ENCODE assay signal across 31 cellular contexts in the genomic region with DNA sequence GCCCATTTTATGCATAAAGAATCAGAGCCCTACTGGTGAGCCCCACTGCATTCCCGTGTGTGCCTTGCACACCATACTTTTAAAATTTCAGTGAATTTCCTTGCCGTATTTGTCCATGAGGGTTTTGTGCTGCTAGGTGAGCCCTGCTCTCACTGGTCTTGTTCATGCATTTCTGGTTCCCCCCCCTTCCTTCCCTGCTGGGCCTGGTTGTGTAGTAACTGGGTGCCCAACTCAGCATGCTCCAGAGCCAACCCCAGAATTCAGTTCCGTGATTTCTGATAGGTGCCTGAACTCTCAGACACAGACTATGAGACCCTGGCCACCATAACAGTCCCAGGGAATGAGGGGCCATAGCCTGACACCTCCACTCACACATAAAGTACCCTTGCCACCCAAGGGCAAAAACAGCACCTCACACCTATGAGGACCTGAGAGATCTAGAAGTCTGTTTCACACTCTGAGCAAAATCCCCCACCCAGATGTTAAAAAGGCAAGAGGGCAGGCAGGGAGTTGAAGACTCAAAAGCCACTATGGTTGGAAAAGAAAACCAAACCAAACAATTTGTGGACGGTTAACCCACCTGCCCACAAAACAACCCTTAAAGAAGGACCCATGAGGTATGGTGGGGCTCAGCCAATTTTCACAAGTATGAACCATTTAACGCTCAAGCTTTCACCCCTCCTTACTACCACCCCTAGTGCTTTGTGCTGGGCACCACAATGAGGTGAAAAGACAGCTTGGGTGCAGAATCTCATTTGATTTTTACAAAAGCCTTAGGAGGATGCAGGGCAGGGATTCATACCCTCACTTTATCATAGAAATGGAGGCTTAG. TPM values are rescaled to one million over a fixed set of nuclear protein-coding genes. Genes with fewer than 3 reads are reported as not detected.
DNase-seq lines count a peak whose midpoint lies in the region; ATAC-seq and TF ChIP-seq lines count a peak whose summit lies in the region.
"Had no signal": no experiment of that assay in that cellular context is flagged by ENCODE, and none has a peak within 500 bp of the region (broad histone marks: within the 10 kb centered on the region; RNA-seq: fewer than 3 reads in every experiment).

No MANE protein-coding gene starts in this region.

- H3K27ac ChIP-seq in CD8-positive, alpha-beta T cell (ENCODE audit: low read depth, low read length) = no peak overlapping the region
- H3K27ac ChIP-seq: breast epithelium, hepatocyte, Peyer's patch, tibial nerve had no signal

- no peaks in the 10 kb centered on the region for H3K27me3 ChIP-seq in CD8-positive, alpha-beta T cell (ENCODE audit: insufficient read depth, low read length)
- H3K27me3 ChIP-seq: breast epithelium, hepatocyte, Peyer's patch, tibial nerve had no signal

- in situ Hi-C loops in ACHN (cut with HindIII; ENCODE audit: low pct_ligation_motif_present, low pct_unique_long_range_greater_than_20kb, low sequenced_read_pairs) = no loop called here

- H3K4me1 ChIP-seq in CD8-positive, alpha-beta T cell (ENCODE audit: insufficient read depth, low read length) = peaks cover 46% of the 10 kb centered on the region
- H3K4me1 ChIP-seq: breast epithelium, Caco-2 had no signal

- peak overlapping the region; percentile 61 for H3K4me3 Mint-ChIP-seq in T-helper 2 cell treated with Interferon-gamma antibody and Interleukin-4, amounts not matched to agents 5 μg/mL and 100 μg/mL, for 36 hours
- no peak overlapping the region for H3K4me3 Mint-ChIP-seq in CD8-positive, alpha-beta T cell
- H3K4me3 Mint-ChIP-seq in activated naive CD8-positive, alpha-beta T cell treated with anti-CD3 and anti-CD28 coated beads, Interleukin-2, amount 10 ng/mL, durations not matched to agents 7 days and 5 days = no peak overlapping the region
- H3K4me3 Mint-ChIP-seq in naive thymus-derived CD8-positive, alpha-beta T cell = peak overlapping the region in 1 of 10 donors; percentile 7

- H3K9me3 ChIP-seq in CD8-positive, alpha-beta T cell (ENCODE audit: low read length) = no peaks in the 10 kb centered on the region
- H3K9me3 ChIP-seq: breast epithelium, Caco-2, Peyer's patch, tibial nerve had no signal

- no peak for ATAC-seq in CD8-positive, alpha-beta T cell
- ATAC-seq in activated naive CD8-positive, alpha-beta T cell treated with anti-CD3 and anti-CD28 coated beads, Interleukin-2, amount 10 ng/mL, durations not matched to agents 7 days and 5 days (ENCODE audit: low read depth) = no peak
- no peak for ATAC-seq in naive thymus-derived CD8-positive, alpha-beta T cell
- ATAC-seq: esophagus mucosa, HCT116 had no signal

- H3K27ac Mint-ChIP-seq in T-helper 2 cell treated with Interferon-gamma antibody and Interleukin-4, amounts not matched to agents 5 μg/mL and 100 μg/mL, for 36 hours = peak overlapping the region; percentile 43
- peak overlapping the region; percentile 19 for H3K27ac Mint-ChIP-seq in CD8-positive, alpha-beta T cell
- H3K27ac Mint-ChIP-seq in activated naive CD8-positive, alpha-beta T cell treated with anti-CD3 and anti-CD28 coated beads, Interleukin-2, amount 10 ng/mL, durations not matched to agents 7 days and 5 days = peak overlapping the region; percentile 31
- peak overlapping the region in 7 of 10 donors; percentile 3 to 85 (median 40) for H3K27ac Mint-ChIP-seq in naive thymus-derived CD8-positive, alpha-beta T cell

- H3K4me1 Mint-ChIP-seq in T-helper 2 cell treated with Interferon-gamma antibody and Interleukin-4, amounts not matched to agents 5 μg/mL and 100 μg/mL, for 36 hours (ENCODE audit: low read depth) = peaks cover 57% of the 10 kb centered on the region
- peaks cover 58% of the 10 kb centered on the region for H3K4me1 Mint-ChIP-seq in CD8-positive, alpha-beta T cell (ENCODE audit: low read depth)
- H3K4me1 Mint-ChIP-seq in activated naive CD8-positive, alpha-beta T cell treated with anti-CD3 and anti-CD28 coated beads, Interleukin-2, amount 10 ng/mL, durations not matched to agents 7 days and 5 days = peaks cover 50% of the 10 kb centered on the region
- peaks cover 34 to 71% (median 58%) of the 10 kb centered on the region in 4 donors for H3K4me1 Mint-ChIP-seq in naive thymus-derived CD8-positive, alpha-beta T cell

- intact Hi-C loops in CD8-positive, alpha-beta T cell (cut with DNase I, micrococcal nuclease) = loop anchor here in 1 of 2 experiments (2.0 kb wide), 1 partner anchor 19 kb away; no protein-coding TSS in a partner anchor

- H3K36me3 Mint-ChIP-seq in T-helper 2 cell treated with Interferon-gamma antibody and Interleukin-4, amounts not matched to agents 5 μg/mL and 100 μg/mL, for 36 hours (ENCODE audit: low read depth) = peaks cover 17% of the 10 kb centered on the region
- no peaks in the 10 kb centered on the region for H3K36me3 Mint-ChIP-seq in CD8-positive, alpha-beta T cell
- peaks cover 4% of the 10 kb centered on the region for H3K36me3 Mint-ChIP-seq in activated naive CD8-positive, alpha-beta T cell treated with anti-CD3 and anti-CD28 coated beads, Interleukin-2, amount 10 ng/mL, durations not matched to agents 7 days and 5 days
- no peaks in the 10 kb centered on the region for H3K36me3 Mint-ChIP-seq in naive thymus-derived CD8-positive, alpha-beta T cell

- no peak for DNase-seq in T-helper 2 cell treated with Interferon-gamma antibody and Interleukin-4, amounts not matched to agents 5 μg/mL and 100 μg/mL, for 36 hours (ENCODE audit: low spot score)
- DNase-seq in T-helper 2 cell (no peak), SW480 (ENCODE audit: low spot score) (no peak), HCEC 1CT (no peak), ACHN (no peak)
- no peak for DNase-seq in CD8-positive, alpha-beta T cell
- DNase-seq in activated naive CD8-positive, alpha-beta T cell treated with anti-CD3 and anti-CD28 coated beads, Interleukin-2, amount 10 ng/mL, durations not matched to agents 7 days and 5 days = no peak
- no peak for DNase-seq in naive thymus-derived CD8-positive, alpha-beta T cell
- DNase-seq: 8988T; activated CD4-positive, CD25-positive, alpha-beta regulatory T cell; activated naive CD4-positive, alpha-beta T cell treated with Interleukin-2 at 50 U/mL for 16 hours; amygdala; Caco-2; DMS79; foreskin melanocyte; GF-D8; left cardiac atrium; NCI-H1105; NCI-H2081; NCI-H226; NCI-H69; Peyer's patch; SHP77 treated with DMSO at 0.1 percent for 48 hours had no signal

- no peaks in the 10 kb centered on the region for H3K36me3 ChIP-seq in CD8-positive, alpha-beta T cell (ENCODE audit: insufficient read depth, low read length)
- H3K36me3 ChIP-seq: breast epithelium, Peyer's patch, tibial nerve had no signal

- CTCF ChIA-PET in CD8-positive, alpha-beta T cell (lab: Charles Lee) = interaction anchor here (1.3 to 2.8 kb wide), 3 partner anchors 16 to 84 kb away, joined by 3 to 9 read pairs (median 6); no protein-coding TSS in a partner anchor

- POLR2A ChIA-PET in CD8-positive, alpha-beta T cell (lab: Charles Lee) = interaction anchor here (0.7 to 1.9 kb wide), 5 partner anchors 15 to 936 kb away, joined by 3 to 7 read pairs (median 5); no protein-coding TSS in a partner anchor
- POLR2A ChIA-PET in activated naive CD8-positive, alpha-beta T cell treated with anti-CD3 and anti-CD28 coated beads, Interleukin-2, amount 10 ng/mL, durations not matched to agents 7 days and 5 days (lab: Charles Lee) = interaction anchor here (1.0 kb wide), 2 partner anchors 16 to 34 kb away, joined by 3 to 5 read pairs; no protein-coding TSS in a partner anchor
- POLR2A ChIA-PET in naive thymus-derived CD8-positive, alpha-beta T cell (lab: Charles Lee) = interaction anchor here (1.5 to 2.2 kb wide), 4 partner anchors 11 to 18 kb away, joined by 4 to 8 read pairs (median 6); no protein-coding TSS in a partner anchor

- H3K27me3 Mint-ChIP-seq in T-helper 2 cell treated with Interferon-gamma antibody and Interleukin-4, amounts not matched to agents 5 μg/mL and 100 μg/mL, for 36 hours (ENCODE audit: low read depth) = no peaks in the 10 kb centered on the region
- H3K27me3 Mint-ChIP-seq in CD8-positive, alpha-beta T cell (ENCODE audit: low read depth) = no peaks in the 10 kb centered on the region
- peaks cover 2% of the 10 kb centered on the region for H3K27me3 Mint-ChIP-seq in activated naive CD8-positive, alpha-beta T cell treated with anti-CD3 and anti-CD28 coated beads, Interleukin-2, amount 10 ng/mL, durations not matched to agents 7 days and 5 days
- no peaks in the 10 kb centered on the region for H3K27me3 Mint-ChIP-seq in naive thymus-derived CD8-positive, alpha-beta T cell

- H3K4me3 ChIP-seq in CD8-positive, alpha-beta T cell (ENCODE audit: low read depth, low read length) = no peak overlapping the region
- H3K4me3 ChIP-seq: breast epithelium, hepatocyte, Peyer's patch, tibial nerve had no signal

- no peaks in the 10 kb centered on the region for H3K9me3 Mint-ChIP-seq in T-helper 2 cell treated with Interferon-gamma antibody and Interleukin-4, amounts not matched to agents 5 μg/mL and 100 μg/mL, for 36 hours
- no peaks in the 10 kb centered on the region for H3K9me3 Mint-ChIP-seq in CD8-positive, alpha-beta T cell
- H3K9me3 Mint-ChIP-seq in activated naive CD8-positive, alpha-beta T cell treated with anti-CD3 and anti-CD28 coated beads, Interleukin-2, amount 10 ng/mL, durations not matched to agents 7 days and 5 days = no peaks in the 10 kb centered on the region
- H3K9me3 Mint-ChIP-seq in naive thymus-derived CD8-positive, alpha-beta T cell = no peaks in the 10 kb centered on the region

- TF ChIP-seq CTCF in CD8-positive, alpha-beta T cell (IDR thresholded peaks at IDR 0.05) = no peak

RNA-seq across cellular contexts. Expression of a gene that starts 16.8 kb away (rescaled TPM):
- total RNA-seq in CD8-positive, alpha-beta T cell = 100 to 1,000 TPM; 295 to 299 TPM
- 100 to 1,000 TPM; 304 TPM for total RNA-seq in activated naive CD8-positive, alpha-beta T cell treated with anti-CD3 and anti-CD28 coated beads, Interleukin-2, amount 10 ng/mL, durations not matched to agents 7 days and 5 days
- 100 to 1,000 TPM; 205 to 217 TPM for total RNA-seq in naive thymus-derived CD8-positive, alpha-beta T cell
- polyA plus RNA-seq in naive thymus-derived CD8-positive, alpha-beta T cell = 100 to 1,000 TPM in 2 of 3 donors, 10 to 100 TPM in 1; 99.2 to 185 (median 147) TPM
- total RNA-seq: HT-29 had no signal

RNA-seq across cellular contexts. Expression of a gene that starts 40.2 kb away (rescaled TPM):
- 1 to 10 TPM; 1.7 TPM for total RNA-seq in CD8-positive, alpha-beta T cell
- 1 to 10 TPM; 2.7 to 5.0 TPM for total RNA-seq in activated naive CD8-positive, alpha-beta T cell treated with anti-CD3 and anti-CD28 coated beads, Interleukin-2, amount 10 ng/mL, durations not matched to agents 7 days and 5 days
- 1 to 10 TPM; 4.8 to 9.2 TPM for total RNA-seq in naive thymus-derived CD8-positive, alpha-beta T cell
- 1 to 10 TPM in 2 of 3 donors, under 1 TPM in 1; 0.05 to 1.5 (median 1.0) TPM for polyA plus RNA-seq in naive thymus-derived CD8-positive, alpha-beta T cell
- total RNA-seq: M059J, Peyer's patch, skeletal muscle tissue had no signal
